In genomic region chr1:41404308-41404755, GRCh38 we compare ENCODE assay signal across 8 cellular contexts. TPM values are rescaled to one million over a fixed set of nuclear protein-coding genes. Genes with fewer than 3 reads are reported as not detected.
DNase-seq lines count a peak whose midpoint lies in the region; ATAC-seq, FAIRE-seq and TF ChIP-seq lines count a peak whose summit lies in the region.

No MANE protein-coding gene starts in this region.

- no peaks in the 10 kb centered on the region for H3K4me1 ChIP-seq in astrocyte (ENCODE audit: insufficient read depth, low read length)

- CTCF ChIA-PET in activated CD4-positive, alpha-beta T cell treated with anti-CD3 and anti-CD28 coated beads for 36 hours (lab: Charles Lee), result interaction anchor here (0.5 to 1.1 kb wide), 3 partner anchors 13 to 1326 kb away, joined by 3 to 4 read pairs (median 4); no protein-coding TSS in a partner anchor

- no peak for FAIRE-seq in astrocyte (lab: Jason Lieb, UNC)
- FAIRE-seq in GM12891 (lab: Jason Lieb, UNC), result no peak

- intact Hi-C loops in activated CD4-positive, alpha-beta T cell treated with anti-CD3 and anti-CD28 coated beads for 36 hours (cut with DNase I, micrococcal nuclease), result no loop called here

- peak overlapping the region; percentile 54 for H3K4me2 ChIP-seq in astrocyte (ENCODE audit: low read length)

- H3K27ac Mint-ChIP-seq in activated CD4-positive, alpha-beta T cell treated with anti-CD3 and anti-CD28 coated beads for 36 hours, result no peak overlapping the region
- no peak overlapping the region for H3K27ac Mint-ChIP-seq in astrocyte (ENCODE audit: unreplicated experiment)

- POLR2A ChIA-PET in activated CD4-positive, alpha-beta T cell treated with anti-CD3 and anti-CD28 coated beads for 36 hours (lab: Charles Lee), result no interaction called here

- no peaks in the 10 kb centered on the region for H3K36me3 ChIP-seq in astrocyte (ENCODE audit: insufficient read depth, low read length)

- H3K36me3 Mint-ChIP-seq in activated CD4-positive, alpha-beta T cell treated with anti-CD3 and anti-CD28 coated beads for 36 hours (ENCODE audit: low read depth), result no peaks in the 10 kb centered on the region
- H3K36me3 Mint-ChIP-seq in astrocyte (ENCODE audit: low read depth, unreplicated experiment), result no peaks in the 10 kb centered on the region

- no peak overlapping the region for H3K4me3 ChIP-seq in astrocyte (ENCODE audit: insufficient read depth, low read depth, low read length)

- H3K79me2 ChIP-seq in astrocyte (ENCODE audit: insufficient read depth, low read length), result no peaks in the 10 kb centered on the region

- H3K4me3 Mint-ChIP-seq in activated CD4-positive, alpha-beta T cell treated with anti-CD3 and anti-CD28 coated beads for 36 hours, result no peak overlapping the region
- no peak overlapping the region for H3K4me3 Mint-ChIP-seq in astrocyte (ENCODE audit: unreplicated experiment)

- no peak for TF ChIP-seq CTCF in astrocyte (IDR thresholded peaks at IDR 0.05; ENCODE audit: insufficient read depth, low read depth, low read length)

- peaks cover 2% of the 10 kb centered on the region for H3K4me1 Mint-ChIP-seq in activated CD4-positive, alpha-beta T cell treated with anti-CD3 and anti-CD28 coated beads for 36 hours
- H3K4me1 Mint-ChIP-seq in astrocyte (ENCODE audit: low read depth, unreplicated experiment), result no peaks in the 10 kb centered on the region

- H4K20me1 ChIP-seq in astrocyte (ENCODE audit: insufficient read depth, low read length), result no peaks in the 10 kb centered on the region

- peak; percentile 92 for ATAC-seq in activated CD4-positive, alpha-beta T cell treated with anti-CD3 and anti-CD28 coated beads for 36 hours
- ATAC-seq in HG02610 (IDR thresholded peaks at IDR 0.05; ENCODE audit: unreplicated experiment), result no peak

- H3K9me3 ChIP-seq in astrocyte (ENCODE audit: insufficient read depth, low read depth, low read length), result peaks cover 7% of the 10 kb centered on the region

- H3K27ac ChIP-seq in astrocyte (ENCODE audit: low read depth, low read length), result no peak overlapping the region

- no peak overlapping the region for H3K9ac ChIP-seq in astrocyte (ENCODE audit: low read length)

- no peak overlapping the region for H2AFZ ChIP-seq in astrocyte (ENCODE audit: low read depth, low read length)

- TF ChIP-seq POLR2A in GM12891 (IDR thresholded peaks at IDR 0.05; ENCODE audit: low read depth, low read length), result no peak

- peaks cover 5% of the 10 kb centered on the region for H3K9me3 Mint-ChIP-seq in activated CD4-positive, alpha-beta T cell treated with anti-CD3 and anti-CD28 coated beads for 36 hours (ENCODE audit: low read depth)
- peaks cover 12% of the 10 kb centered on the region for H3K9me3 Mint-ChIP-seq in astrocyte (ENCODE audit: unreplicated experiment)

- H3K27me3 Mint-ChIP-seq in activated CD4-positive, alpha-beta T cell treated with anti-CD3 and anti-CD28 coated beads for 36 hours, result peaks cover 17% of the 10 kb centered on the region
- H3K27me3 Mint-ChIP-seq in astrocyte (ENCODE audit: low read depth, unreplicated experiment), result peaks cover 65% of the 10 kb centered on the region

- H3K27me3 ChIP-seq in astrocyte (ENCODE audit: insufficient read depth, low read length), result peaks cover 35% of the 10 kb centered on the region

- peak; percentile 71 for DNase-seq in activated CD4-positive, alpha-beta T cell treated with anti-CD3 and anti-CD28 coated beads for 36 hours
- no peak for DNase-seq in activated CD4-positive, alpha-beta T cell treated with anti-CD3 and anti-CD28 coated beads, Interleukin-2, amount 50 U/mL, for 4 hours
- DNase-seq in NCI-H2196 treated with DMSO at 0.1 percent for 48 hours (lab: John Stamatoyannopoulos, UW; ENCODE audit: unreplicated experiment) (peak; percentile 31), astrocyte (ENCODE audit: low read depth) (peak; percentile 14), occipital lobe (lab: John Stamatoyannopoulos, UW) (peak; percentile 22), GM12891 (ENCODE audit: insufficient read length, low spot score) (no peak), middle frontal gyrus (ENCODE audit: extremely low spot score, low spot score) (no peak)

TF ChIP-seq in GM12891, 5 proteins besides CTCF, POLR2A, EP300 and RAD21:
- TF ChIP-seq POLR2AphosphoS5 (IDR thresholded peaks at IDR 0.05; ENCODE audit: low read depth, low read length), result no peak
- no peak for TF ChIP-seq POU2F2 (IDR thresholded peaks at IDR 0.05; ENCODE audit: low read depth, low read length)
- TF ChIP-seq TAF1 (IDR thresholded peaks at IDR 0.05; ENCODE audit: low read depth, low read length), result no peak
- no peak for TF ChIP-seq PAX5 (IDR thresholded peaks at IDR 0.05; ENCODE audit: insufficient read depth, low read length, severe bottlenecking)
- TF ChIP-seq SPI1 (IDR thresholded peaks at IDR 0.05; ENCODE audit: low read depth, low read length), result no peak

RNA-seq across cellular contexts. Expression of gene FOXO6, which starts 43.1 kb away (rescaled TPM):
- under 1 TPM in 1 of 2 experiments, not detected in 1; 0.09 TPM for total RNA-seq in activated CD4-positive, alpha-beta T cell treated with anti-CD3 and anti-CD28 coated beads for 36 hours
- total RNA-seq in astrocyte (1.2 TPM in 2 replicates), occipital lobe (5.9 TPM)
- polyA plus RNA-seq in GM12891 (2012; ENCODE audit: low read depth, missing spikeins), result 0.19 TPM

Comparison
In these comparisons a context has a peak if more than half of its experiments do, and no peak if none do; other contexts are left out.
1. DNase-seq: peak in activated CD4-positive, alpha-beta T cell treated with anti-CD3 and anti-CD28 coated beads for 36 hours (single experiment), NCI-H2196 treated with DMSO at 0.1 percent for 48 hours (single experiment), astrocyte (single experiment) and occipital lobe (single experiment); none in activated CD4-positive, alpha-beta T cell treated with anti-CD3 and anti-CD28 coated beads, Interleukin-2, amount 50 U/mL, for 4 hours (0 of 2), GM12891 (single experiment) and middle frontal gyrus (single experiment).